Comparison of ENCODE assay signal across 1 cellular context in the genomic region with DNA sequence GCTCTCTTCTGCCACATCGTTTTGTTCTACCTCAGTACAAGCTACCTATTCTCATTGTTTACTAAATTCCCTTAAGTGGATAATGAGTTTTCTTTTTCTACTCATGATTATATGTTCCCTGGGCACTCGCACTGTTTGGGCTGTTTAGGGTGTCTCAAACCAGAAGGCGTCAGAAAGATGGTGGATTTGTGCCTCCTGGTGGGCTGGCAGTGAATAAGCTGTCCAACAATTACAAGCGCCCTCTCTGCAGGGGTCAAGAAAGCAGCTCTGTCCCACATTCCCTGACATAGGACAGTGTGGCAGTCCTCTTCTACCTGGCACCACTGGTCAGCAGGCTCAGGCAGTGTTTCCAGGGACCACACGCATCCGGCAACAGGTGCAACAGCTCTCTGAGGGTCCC.
TF ChIP-seq lines count a peak whose summit lies in the region.

No MANE protein-coding gene starts in this region.

TF ChIP-seq in HCT116, 20 proteins besides CTCF, POLR2A, EP300 and RAD21 (continued from another document):
- no peak for TF ChIP-seq ZNF274 (IDR thresholded peaks at IDR 0.05; ENCODE audit: low read depth, low read length)
